ENCODE assay signal across 19 cellular contexts in genomic region chr2:68747413-68747812, GRCh38. TPM values are rescaled to one million over a fixed set of nuclear protein-coding genes. Genes with fewer than 3 reads are reported as not detected.
DNase-seq lines count a peak whose midpoint lies in the region; ATAC-seq and TF ChIP-seq lines count a peak whose summit lies in the region.
"Had no signal": no experiment of that assay in that cellular context is flagged by ENCODE, and none has a peak within 500 bp of the region (broad histone marks: within the 10 kb centered on the region; RNA-seq: fewer than 3 reads in every experiment).

No MANE protein-coding gene starts in this region.

- H3K36me3 Mint-ChIP-seq in activated T-cell treated with anti-CD3 and anti-CD28 coated beads, Interleukin-2, amount 50 U/mL, for 72 hours (ENCODE audit: insufficient read depth in 2 of 2) = peaks cover 11 to 22% of the 10 kb centered on the region in 2 donors
- H3K36me3 Mint-ChIP-seq in IgD-negative memory B cell = peaks cover 13% of the 10 kb centered on the region
- peaks cover 22% of the 10 kb centered on the region for H3K36me3 Mint-ChIP-seq in activated naive CD8-positive, alpha-beta T cell
- H3K36me3 Mint-ChIP-seq in neural progenitor cell = no peaks in the 10 kb centered on the region

- no peak for DNase-seq in activated T-cell treated with anti-CD3 and anti-CD28 coated beads, Interleukin-2, amount 50 U/mL, for 72 hours
- DNase-seq in activated T-cell treated with anti-CD3 and anti-CD28 coated beads, Interleukin-2, amount 50 U/mL, for 1 hour = no peak
- DNase-seq in sigmoid colon = peak; percentile 29
- DNase-seq in neural progenitor cell (ENCODE audit: low spot score) = no peak
- no peak for DNase-seq in upper lobe of right lung
- no peak for DNase-seq in activated CD4-positive, CD25-positive, alpha-beta regulatory T cell treated with anti-CD3 and anti-CD28 coated beads, Interleukin-2, amount 50 U/mL, for 72 hours
- DNase-seq: aorta, Calu3, foreskin keratinocyte, GDM1, GM23248, IMR-90, left colon, NCI-H2081, NCI-H510A treated with DMSO at 0.1 percent for 48 hours had no signal

- H3K9ac ChIP-seq in neural progenitor cell = no peak overlapping the region
- H3K9ac ChIP-seq: GM23248 had no signal

- TF ChIP-seq POLR2A in sigmoid colon (IDR thresholded peaks at IDR 0.05) = no peak

- intact Hi-C loops in sigmoid colon (cut with DNase I) (no loop called here), upper lobe of right lung (cut with DNase I) (no loop called here)

- H3K9me3 Mint-ChIP-seq in activated T-cell treated with anti-CD3 and anti-CD28 coated beads, Interleukin-2, amount 50 U/mL, for 72 hours = no peaks in the 10 kb centered on the region
- H3K9me3 Mint-ChIP-seq in IgD-negative memory B cell (peaks cover 0 to 2% (median 0%) of the 10 kb centered on the region in 3 donors), neural progenitor cell (no peaks in the 10 kb centered on the region)
- H3K9me3 Mint-ChIP-seq in activated naive CD8-positive, alpha-beta T cell (ENCODE audit: low read depth) = no peaks in the 10 kb centered on the region

- no peaks in the 10 kb centered on the region for H3K27me3 Mint-ChIP-seq in activated T-cell treated with anti-CD3 and anti-CD28 coated beads, Interleukin-2, amount 50 U/mL, for 72 hours (ENCODE audit: low read depth)
- no peaks in the 10 kb centered on the region for H3K27me3 Mint-ChIP-seq in IgD-negative memory B cell
- no peaks in the 10 kb centered on the region for H3K27me3 Mint-ChIP-seq in activated naive CD8-positive, alpha-beta T cell
- peaks cover 5% of the 10 kb centered on the region for H3K27me3 Mint-ChIP-seq in neural progenitor cell (ENCODE audit: insufficient read depth, low read depth)

- no peak overlapping the region for H3K4me2 ChIP-seq in neural progenitor cell

- H4K20me1 ChIP-seq in neural progenitor cell (ENCODE audit: low read depth) = no peaks in the 10 kb centered on the region

- no peaks in the 10 kb centered on the region for H3K9me3 ChIP-seq in sigmoid colon
- H3K9me3 ChIP-seq in neural progenitor cell (ENCODE audit: low read depth) = no peaks in the 10 kb centered on the region
- no peaks in the 10 kb centered on the region for H3K9me3 ChIP-seq in upper lobe of right lung
- H3K9me3 ChIP-seq: mucosa of descending colon had no signal

- H3K27me3 ChIP-seq in sigmoid colon (no peaks in the 10 kb centered on the region), neural progenitor cell (no peaks in the 10 kb centered on the region), upper lobe of right lung (no peaks in the 10 kb centered on the region)
- H3K27me3 ChIP-seq: foreskin keratinocyte had no signal

- peaks cover 93% of the 10 kb centered on the region for H3K4me1 Mint-ChIP-seq in activated T-cell treated with anti-CD3 and anti-CD28 coated beads, Interleukin-2, amount 50 U/mL, for 72 hours (ENCODE audit: low read depth)
- peaks cover 42 to 80% (median 62%) of the 10 kb centered on the region in 3 donors for H3K4me1 Mint-ChIP-seq in IgD-negative memory B cell
- peaks cover 85% of the 10 kb centered on the region for H3K4me1 Mint-ChIP-seq in activated naive CD8-positive, alpha-beta T cell (ENCODE audit: low read depth)
- H3K4me1 Mint-ChIP-seq in neural progenitor cell = no peaks in the 10 kb centered on the region

- H3K79me2 ChIP-seq in neural progenitor cell (ENCODE audit: low read depth) = no peaks in the 10 kb centered on the region

- H3K4me3 ChIP-seq in sigmoid colon = no peak overlapping the region
- H3K4me3 ChIP-seq in neural progenitor cell = no peak overlapping the region
- no peak overlapping the region for H3K4me3 ChIP-seq in upper lobe of right lung
- H3K4me3 ChIP-seq: GM23248, mucosa of descending colon had no signal

- no peaks in the 10 kb centered on the region for H3F3A ChIP-seq in neural progenitor cell (ENCODE audit: low read depth)

- H3K27ac ChIP-seq in sigmoid colon (no peak overlapping the region), neural progenitor cell (no peak overlapping the region), upper lobe of right lung (no peak overlapping the region)
- H3K27ac ChIP-seq: foreskin keratinocyte, GM23248 had no signal

- no peak overlapping the region for H2AFZ ChIP-seq in neural progenitor cell (replicated peaks)
- H2AFZ ChIP-seq: GM23248 had no signal

- H3K27ac Mint-ChIP-seq in activated T-cell treated with anti-CD3 and anti-CD28 coated beads, Interleukin-2, amount 50 U/mL, for 72 hours = peak overlapping the region; percentile 55
- H3K27ac Mint-ChIP-seq in IgD-negative memory B cell (peak overlapping the region; percentile 49 to 65 (median 54)), neural progenitor cell (no peak overlapping the region)
- peak overlapping the region; percentile 90 for H3K27ac Mint-ChIP-seq in activated naive CD8-positive, alpha-beta T cell
- H3K27ac Mint-ChIP-seq: progenitor cell of endocrine pancreas had no signal

- H3K4me3 Mint-ChIP-seq in activated T-cell treated with anti-CD3 and anti-CD28 coated beads, Interleukin-2, amount 50 U/mL, for 72 hours = peak overlapping the region; percentile 48 to 78
- H3K4me3 Mint-ChIP-seq in IgD-negative memory B cell (peak overlapping the region in 2 of 4 donors; percentile 4 to 37), neural progenitor cell (no peak overlapping the region)
- H3K4me3 Mint-ChIP-seq in activated naive CD8-positive, alpha-beta T cell = peak overlapping the region; percentile 52

- ATAC-seq in activated T-cell treated with anti-CD3 and anti-CD28 coated beads, Interleukin-2, amount 50 U/mL, for 72 hours (replicated peaks in 1 of 2) = no peak
- no peak for ATAC-seq in upper lobe of right lung
- ATAC-seq: foreskin keratinocyte, left colon, mucosa of descending colon had no signal

- no peak for TF ChIP-seq CTCF in sigmoid colon (IDR thresholded peaks at IDR 0.05)
- TF ChIP-seq CTCF in neural progenitor cell (IDR thresholded peaks at IDR 0.05) = no peak
- TF ChIP-seq CTCF in upper lobe of right lung (IDR thresholded peaks at IDR 0.05) = no peak

- 88 to 92% methylated on average over 6 of the region's 6 CpGs for WGBS in sigmoid colon, 2 donors

- H3K36me3 ChIP-seq in sigmoid colon (no peaks in the 10 kb centered on the region), neural progenitor cell (no peaks in the 10 kb centered on the region), upper lobe of right lung (no peaks in the 10 kb centered on the region)

- no peak for TF ChIP-seq EP300 in sigmoid colon (IDR thresholded peaks at IDR 0.05)

- peaks cover 0 to 3% (median 0%) of the 10 kb centered on the region in 4 donors for H3K4me1 ChIP-seq in sigmoid colon
- H3K4me1 ChIP-seq in neural progenitor cell = no peaks in the 10 kb centered on the region
- H3K4me1 ChIP-seq in upper lobe of right lung = peaks cover 35% of the 10 kb centered on the region

RNA-seq across cellular contexts. Expression of gene ARHGAP25, which starts 12.8 kb away (rescaled TPM):
- total RNA-seq in activated T-cell treated with anti-CD3 and anti-CD28 coated beads, Interleukin-2, amount 50 U/mL, for 72 hours = 10 to 100 TPM; 38.3 to 49.5 TPM
- 217 TPM for polyA plus RNA-seq in IgD-negative memory B cell
- total RNA-seq in sigmoid colon = 1 to 10 TPM; 2.6 to 6.4 (median 5.7) TPM
- polyA plus RNA-seq in sigmoid colon = 10 to 100 TPM in 1 of 3 donors, 1 to 10 TPM in 2; 2.8 to 18.1 (median 7.2) TPM
- total RNA-seq in neural progenitor cell (ENCODE audit: low replicate concordance) = 3.0 and 5.8 TPM in 2 replicates
- 31.8 TPM for total RNA-seq in upper lobe of right lung
- total RNA-seq: Calu3, GM23248 had no signal
- polyA plus RNA-seq: GM23248 had no signal
